In genomic region chr16:79286646-79287423, GRCh38 we compare ENCODE assay signal across 8 cellular contexts.
A peak's percentile ranks its signal among the peaks of the same experiment; 100 is the strongest.
DNase-seq lines count a peak whose midpoint lies in the region; ATAC-seq, FAIRE-seq and TF ChIP-seq lines count a peak whose summit lies in the region.

No MANE protein-coding gene starts in this region.

- peaks cover 21% of the 10 kb centered on the region for H3K27me3 Mint-ChIP-seq in CD8-positive, alpha-beta T cell (ENCODE audit: low read depth)
- peaks cover 39% of the 10 kb centered on the region for H3K27me3 Mint-ChIP-seq in nephron (ENCODE audit: low read depth)

- H3K9me3 Mint-ChIP-seq in CD8-positive, alpha-beta T cell: no peaks in the 10 kb centered on the region
- no peaks in the 10 kb centered on the region for H3K9me3 Mint-ChIP-seq in nephron

- peaks cover 43% of the 10 kb centered on the region for H3K4me1 Mint-ChIP-seq in CD8-positive, alpha-beta T cell (ENCODE audit: low read depth)
- peaks cover 21% of the 10 kb centered on the region for H3K4me1 Mint-ChIP-seq in nephron

- CTCF ChIA-PET in CD8-positive, alpha-beta T cell (lab: Charles Lee): no interaction called here

- H3K4me3 ChIP-seq in CD8-positive, alpha-beta T cell (ENCODE audit: low read depth, low read length): peak overlapping the region; percentile 28

- peak; percentile 45 for ATAC-seq in CD8-positive, alpha-beta T cell
- ATAC-seq in GM19328 (IDR thresholded peaks at IDR 0.05; ENCODE audit: unreplicated experiment) (peak; percentile 90), HG03280 (IDR thresholded peaks at IDR 0.05; ENCODE audit: unreplicated experiment) (peak; percentile 85)

- H3K27ac ChIP-seq in CD8-positive, alpha-beta T cell (ENCODE audit: low read depth, low read length): no peak overlapping the region

- no peaks in the 10 kb centered on the region for H3K36me3 ChIP-seq in CD8-positive, alpha-beta T cell (ENCODE audit: insufficient read depth, low read length)

- no peaks in the 10 kb centered on the region for H3K36me3 Mint-ChIP-seq in CD8-positive, alpha-beta T cell
- no peaks in the 10 kb centered on the region for H3K36me3 Mint-ChIP-seq in nephron (ENCODE audit: low read depth)

- TF ChIP-seq CTCF in CD8-positive, alpha-beta T cell (IDR thresholded peaks at IDR 0.05): no peak
- no peak for TF ChIP-seq CTCF in nephron (IDR thresholded peaks at IDR 0.05; ENCODE audit: unreplicated experiment in 3 of 3)
- TF ChIP-seq CTCF in D721Med (IDR thresholded peaks at IDR 0.05; ENCODE audit: insufficient read depth, missing control alignments): no peak

- no peaks in the 10 kb centered on the region for H3K27me3 ChIP-seq in CD8-positive, alpha-beta T cell (ENCODE audit: insufficient read depth, low read length)

- peak overlapping the region; percentile 63 for H3K27ac Mint-ChIP-seq in CD8-positive, alpha-beta T cell
- H3K27ac Mint-ChIP-seq in nephron: peak overlapping the region; percentile 3 to 21 (median 5)

- peak overlapping the region; percentile 54 for H3K4me3 Mint-ChIP-seq in CD8-positive, alpha-beta T cell
- peak overlapping the region in 2 of 3 experiments; percentile 12 to 55 for H3K4me3 Mint-ChIP-seq in nephron

- no peaks in the 10 kb centered on the region for H3K9me3 ChIP-seq in CD8-positive, alpha-beta T cell (ENCODE audit: low read length)

- intact Hi-C loops in CD8-positive, alpha-beta T cell (cut with DNase I, micrococcal nuclease): loop anchor here in 1 of 2 experiments (1.0 kb wide), 1 partner anchor 15 kb away; no protein-coding TSS in a partner anchor

- peak in 3 of 7 experiments; percentile 13 to 35 (median 22) for DNase-seq in CD8-positive, alpha-beta T cell
- DNase-seq in NCI-H748 treated with DMSO at 0.1 percent for 48 hours (lab: John Stamatoyannopoulos, UW) (peak; percentile 95), D721Med (ENCODE audit: insufficient read length, low spot score) (no peak)
- DNase-seq in central memory CD4-positive, alpha-beta T cell: peak; percentile 19
- no peak for DNase-seq in activated CD4-positive, CD25-positive, alpha-beta regulatory T cell treated with anti-CD3 and anti-CD28 coated beads, Interleukin-2, amount 50 U/mL, for 72 hours

- POLR2A ChIA-PET in CD8-positive, alpha-beta T cell (lab: Charles Lee): interaction anchor here (0.5 to 0.8 kb wide), 4 partner anchors 69 to 1454 kb away, joined by 3 to 5 read pairs (median 3); no protein-coding TSS in a partner anchor

- peaks cover 17% of the 10 kb centered on the region for H3K4me1 ChIP-seq in CD8-positive, alpha-beta T cell (ENCODE audit: insufficient read depth, low read length)

- FAIRE-seq in D721Med (lab: Jason Lieb, UNC): no peak

Comparison
In these comparisons a context has a peak if more than half of its experiments do, and no peak if none do; other contexts are left out.
1. DNase-seq: peak in NCI-H748 treated with DMSO at 0.1 percent for 48 hours (single experiment) and central memory CD4-positive, alpha-beta T cell (single experiment); none in D721Med (single experiment) and activated CD4-positive, CD25-positive, alpha-beta regulatory T cell treated with anti-CD3 and anti-CD28 coated beads, Interleukin-2, amount 50 U/mL, for 72 hours (single experiment).
2. Peak in every context shown above with its lines, with median percentiles within 50 percentile points of each other: ATAC-seq.